In the genomic region with DNA sequence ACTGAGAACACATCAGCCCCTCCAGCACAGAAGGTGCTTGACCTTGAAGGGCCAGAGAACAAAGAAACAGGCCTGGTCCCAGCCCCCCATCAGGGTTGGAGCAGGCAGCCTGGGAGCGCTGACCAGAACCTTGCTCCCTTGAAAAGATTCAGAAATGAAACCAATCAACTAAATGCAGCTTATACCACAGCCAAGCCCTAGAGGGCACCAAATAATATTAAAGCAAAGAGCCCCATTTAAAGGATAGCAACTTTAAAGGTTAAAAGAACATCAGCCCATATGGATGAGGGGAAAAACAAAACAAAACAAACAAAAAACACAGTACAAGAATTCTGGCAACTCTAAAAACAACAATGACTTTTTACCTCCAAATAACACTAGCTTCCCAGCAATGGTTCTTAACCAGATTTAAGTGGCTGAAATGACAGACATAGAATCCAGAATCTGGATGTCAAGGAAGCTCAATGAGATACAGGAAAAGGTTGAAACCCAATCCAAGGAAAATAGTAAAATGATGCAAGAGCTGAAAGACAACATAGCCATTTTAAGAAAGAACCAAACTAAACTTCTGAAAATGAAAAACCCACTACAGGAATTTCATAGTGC, we compare ENCODE assay signal across 9 cellular contexts.
A peak's percentile ranks its signal among the peaks of the same experiment; 100 is the strongest.
DNase-seq lines count a peak whose midpoint lies in the region; ATAC-seq and TF ChIP-seq lines count a peak whose summit lies in the region.
"Had no signal": no experiment of that assay in that cellular context is flagged by ENCODE, and none has a peak within 500 bp of the region (broad histone marks: within the 10 kb centered on the region; RNA-seq: fewer than 3 reads in every experiment).

No MANE protein-coding gene starts in this region.

- H3K9me3 ChIP-seq in colonic mucosa = no peaks in the 10 kb centered on the region
- no peaks in the 10 kb centered on the region for H3K9me3 ChIP-seq in gastroesophageal sphincter
- H3K9me3 ChIP-seq: neutrophil had no signal

- no peak for TF ChIP-seq EP300 in gastroesophageal sphincter (IDR thresholded peaks at IDR 0.05)

- intact Hi-C loops in colonic mucosa (cut with DNase I) = no loop called here

- no peak for ATAC-seq in HG02885 (IDR thresholded peaks at IDR 0.05; ENCODE audit: poor library complexity, unreplicated experiment)
- ATAC-seq in gastroesophageal sphincter = no peak

- H3K27ac ChIP-seq in colonic mucosa (no peak overlapping the region), gastroesophageal sphincter (no peak overlapping the region)
- H3K27ac ChIP-seq: neutrophil had no signal

- no peaks in the 10 kb centered on the region for H3K4me1 ChIP-seq in colonic mucosa
- no peaks in the 10 kb centered on the region for H3K4me1 ChIP-seq in gastroesophageal sphincter

- 50% methylated on average over 1 of the region's 1 CpG; no CpG with 5 or more reads in 1 of the 2 donors for WGBS in gastroesophageal sphincter (ENCODE audit: low coverage in 1 of 2), 2 donors

- no peak overlapping the region for H3K4me3 ChIP-seq in colonic mucosa
- no peak overlapping the region for H3K4me3 ChIP-seq in gastroesophageal sphincter

- peak; percentile 69 for DNase-seq in GM03348 (ENCODE audit: low spot score)
- DNase-seq in NAMALWA (ENCODE audit: low spot score) = peak; percentile 13
- DNase-seq in colonic mucosa = no peak
- peak; percentile 66 for DNase-seq in pons (ENCODE audit: low spot score)
- no peak for DNase-seq in dermis blood vessel endothelial cell
- DNase-seq in NOMO-1 treated with dmso at 0.1 percent for 144 hours (lab: John Stamatoyannopoulos, UW; ENCODE audit: unreplicated experiment) = no peak

- TF ChIP-seq CTCF in colonic mucosa (IDR thresholded peaks at IDR 0.05) (peak; percentile 39), gastroesophageal sphincter (IDR thresholded peaks at IDR 0.05) (peak in 2 of 4 experiments; percentile 7 to 39)

- H3K27me3 ChIP-seq in colonic mucosa (no peaks in the 10 kb centered on the region), gastroesophageal sphincter (no peaks in the 10 kb centered on the region)
- H3K27me3 ChIP-seq: neutrophil had no signal

- H3K9ac ChIP-seq in colonic mucosa (ENCODE audit: low read depth in 2 of 2, low read length in 2 of 2) = no peak overlapping the region

- no peak for TF ChIP-seq POLR2A in gastroesophageal sphincter (IDR thresholded peaks at IDR 0.05)

- H3K36me3 ChIP-seq in colonic mucosa = no peaks in the 10 kb centered on the region
- H3K36me3 ChIP-seq in gastroesophageal sphincter = no peaks in the 10 kb centered on the region
- H3K36me3 ChIP-seq: neutrophil had no signal

Comparison
In these comparisons a context has a peak if more than half of its experiments do, and no peak if none do; other contexts are left out.
1. DNase-seq: peak in GM03348 (single experiment), NAMALWA (single experiment) and pons (single experiment); none in colonic mucosa (single experiment), dermis blood vessel endothelial cell (single experiment) and NOMO-1 treated with dmso at 0.1 percent for 144 hours (single experiment).